Comparison of ENCODE assay signal across 32 cellular contexts in genomic region chr10:52758406-52758805, GRCh38. TPM values are rescaled to one million over a fixed set of nuclear protein-coding genes. Genes with fewer than 3 reads are reported as not detected.
"Had no signal": no experiment of that assay in that cellular context is flagged by ENCODE, and none has a peak within 500 bp of the region (broad histone marks: within the 10 kb centered on the region; RNA-seq: fewer than 3 reads in every experiment).

No MANE protein-coding gene starts in this region.

- H3K27me3 ChIP-seq: ascending aorta, MG63, Peyer's patch, SJSA1 had no signal

- H3K4me3 ChIP-seq: ascending aorta, cardiac muscle cell, MG63, Peyer's patch, SJSA1 had no signal

- H3K9ac ChIP-seq: SK-N-SH had no signal

- H3K9me3 ChIP-seq: ascending aorta, MG63, Peyer's patch, SJSA1, SK-N-SH had no signal

- H3K27ac ChIP-seq: ascending aorta, cardiac muscle cell, Peyer's patch, SJSA1 had no signal

- DNase-seq: activated B cell treated with CpG ODN at 0.5 μM for 24 hours; activated CD4-positive, alpha-beta memory T cell treated with anti-CD3 and anti-CD28 coated beads for 36 hours; activated CD4-positive, alpha-beta T cell treated with anti-CD3 and anti-CD28 coated beads for 4 hours; activated CD4-positive, alpha-beta T cell treated with anti-CD3 and anti-CD28 coated beads, Interleukin-2, amount 50 U/mL, for 1 hour; activated CD4-positive, CD25-positive, alpha-beta regulatory T cell treated with anti-CD3 and anti-CD28 coated beads, Interleukin-2, amount 50 U/mL, for 72 hours; activated CD8-positive, alpha-beta memory T cell treated with anti-CD3 and anti-CD28 coated beads, Interleukin-2, amount 50 U/mL, for 4 hours; activated gamma-delta T cell treated with Interleukin-2 at 50 U/mL for 16 hours; activated naive CD4-positive, alpha-beta T cell treated with anti-CD3 and anti-CD28 coated beads, Interleukin-2, amount 10 ng/mL, durations not matched to agents 7 days and 5 days; activated naive CD8-positive, alpha-beta T cell treated with anti-CD3 and anti-CD28 coated beads for 36 hours; activated T-cell treated with anti-CD3 and anti-CD28 coated beads for 4 hours; activated T-cell treated with anti-CD3 and anti-CD28 coated beads, Interleukin-2, amount 50 U/mL, for 4 hours; amygdala; Kasumi-1; KG1; MG63; NCI-H1048; NCI-H1105 treated with DMSO at 0.1 percent for 48 hours; NCI-H1436; NCI-H1694; NCI-H1930; NCI-H2081 treated with DMSO at 0.1 percent for 48 hours; NCI-H226; NCI-H446 treated with DMSO at 0.1 percent for 48 hours; NCI-H524 treated with DMSO at 0.1 percent for 48 hours; Peyer's patch; RPMI8226; SHP77 treated with DMSO at 0.1 percent for 48 hours; SK-N-SH had no signal

- ATAC-seq: activated T-cell treated with anti-CD3 and anti-CD28 coated beads, Interleukin-2, amount 50 U/mL, for 4 hours had no signal

- H3K36me3 ChIP-seq: ascending aorta, cardiac muscle cell, MG63, Peyer's patch, SJSA1 had no signal

- H3K4me1 ChIP-seq: ascending aorta, Peyer's patch, SJSA1 had no signal

- H3K4me2 ChIP-seq: SK-N-SH had no signal

RNA-seq across cellular contexts. Expression of gene MBL2, which starts 14.2 kb away (rescaled TPM):
- total RNA-seq: activated B cell treated with CpG ODN at 0.5 μM for 24 hours; activated CD4-positive, alpha-beta memory T cell treated with anti-CD3 and anti-CD28 coated beads for 36 hours; activated naive CD8-positive, alpha-beta T cell treated with anti-CD3 and anti-CD28 coated beads for 36 hours; activated T-cell treated with anti-CD3 and anti-CD28 coated beads, Interleukin-2, amount 50 U/mL, for 4 hours; activated T-helper 1 cell treated with anti-CD3 and anti-CD28 coated beads, Interleukin-12 subunit alpha, Interleukin-12 subunit beta, Interleukin-2, Interleukin-4 antibody, amounts not matched to agents 30 ng/mL and 10 ng/mL and 1 ng/mL, durations not matched to agents 14 hours and 24 hours and 36 hours; ascending aorta; cardiac muscle cell; Peyer's patch; SJSA1 had no signal
- polyA plus RNA-seq: cardiac muscle cell, SK-N-SH had no signal
